ENCODE assay signal across 20 cellular contexts in the genomic region with DNA sequence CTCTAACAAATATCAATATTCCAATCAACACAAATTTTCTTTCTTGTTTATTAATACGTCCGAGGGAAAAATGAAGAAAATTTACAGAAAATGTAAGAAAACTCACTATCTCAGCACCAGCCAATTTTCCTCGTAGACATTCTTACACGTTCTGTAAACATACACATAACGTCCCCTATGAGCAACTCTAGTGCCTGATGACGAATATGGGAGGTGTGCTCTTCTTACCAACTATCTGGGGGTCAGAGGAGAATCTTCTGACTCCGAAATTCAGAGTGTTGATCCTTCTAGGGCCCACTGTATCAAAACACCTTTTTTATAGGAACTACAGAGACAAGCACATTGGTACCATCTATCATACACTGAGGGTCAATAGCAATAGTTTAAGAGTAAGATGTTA.
"Had no signal": no experiment of that assay in that cellular context is flagged by ENCODE, and none has a peak within 500 bp of the region (broad histone marks: within the 10 kb centered on the region; RNA-seq: fewer than 3 reads in every experiment).

No MANE protein-coding gene starts in this region.

- DNase-seq: activated CD8-positive, alpha-beta memory T cell treated with anti-CD3 and anti-CD28 coated beads for 24 hours; activated naive CD4-positive, alpha-beta T cell treated with Interleukin-2 at 50 U/mL for 16 hours; activated naive CD8-positive, alpha-beta T cell treated with anti-CD3 and anti-CD28 coated beads for 36 hours; activated T-cell treated with anti-CD3 and anti-CD28 coated beads, Interleukin-2, amount 50 U/mL, for 48 hours; amniotic stem cell; cortex of kidney; glutamatergic neuron; immature natural killer cell; kidney glomerular epithelial cell; left lung; mammary epithelial cell; stimulated activated CD4-positive, alpha-beta T cell treated with anti-CD3 and anti-CD28 coated beads, Interleukin-15, amount 100 ng/mL, for 24 hours; T-helper 9 cell; testis; trophoblast cell had no signal

- H3K27ac ChIP-seq: hepatocyte, testis had no signal

- H3K27me3 Mint-ChIP-seq: activated naive CD8-positive, alpha-beta T cell treated with anti-CD3 and anti-CD28 coated beads for 36 hours; natural killer cell treated with Interleukin-12 subunit alpha and Interleukin-12 subunit beta and Interleukin-15 and Interleukin-18, amount 100 ng/mL, for 72 hours; stimulated activated memory B cell treated with anti-CD40 and anti-IgM and Interleukin-4, amounts not matched to agents 10 μg/mL and 1 μg/mL and 100 μg/mL, for 72 hours had no signal

- ATAC-seq: natural killer cell treated with Interleukin-12 subunit alpha and Interleukin-12 subunit beta and Interleukin-15 and Interleukin-18, amount 100 ng/mL, for 72 hours; stimulated activated memory B cell treated with anti-CD40 and anti-IgM and Interleukin-4, amounts not matched to agents 10 μg/mL and 1 μg/mL and 100 μg/mL, for 72 hours had no signal

- H3K9me3 Mint-ChIP-seq: natural killer cell treated with Interleukin-12 subunit alpha and Interleukin-12 subunit beta and Interleukin-15 and Interleukin-18, amount 100 ng/mL, for 72 hours had no signal

- H3K36me3 ChIP-seq: left lung, sigmoid colon had no signal

- H3K27me3 ChIP-seq: hepatocyte, left lung, sigmoid colon, testis had no signal

- H3K27ac Mint-ChIP-seq: activated naive CD8-positive, alpha-beta T cell treated with anti-CD3 and anti-CD28 coated beads for 36 hours; immature natural killer cell; natural killer cell treated with Interleukin-12 subunit alpha and Interleukin-12 subunit beta and Interleukin-15 and Interleukin-18, amount 100 ng/mL, for 72 hours; stimulated activated memory B cell treated with anti-CD40 and anti-IgM and Interleukin-4, amounts not matched to agents 10 μg/mL and 1 μg/mL and 100 μg/mL, for 72 hours had no signal

- H3K4me3 Mint-ChIP-seq: activated naive CD8-positive, alpha-beta T cell treated with anti-CD3 and anti-CD28 coated beads for 36 hours; immature natural killer cell; natural killer cell treated with Interleukin-12 subunit alpha and Interleukin-12 subunit beta and Interleukin-15 and Interleukin-18, amount 100 ng/mL, for 72 hours; stimulated activated memory B cell treated with anti-CD40 and anti-IgM and Interleukin-4, amounts not matched to agents 10 μg/mL and 1 μg/mL and 100 μg/mL, for 72 hours had no signal

- H3K4me1 Mint-ChIP-seq: activated naive CD8-positive, alpha-beta T cell treated with anti-CD3 and anti-CD28 coated beads for 36 hours; immature natural killer cell; stimulated activated memory B cell treated with anti-CD40 and anti-IgM and Interleukin-4, amounts not matched to agents 10 μg/mL and 1 μg/mL and 100 μg/mL, for 72 hours had no signal

- H3K4me1 ChIP-seq: testis had no signal

- H3K4me3 ChIP-seq: hepatocyte, left lung, sigmoid colon, smooth muscle cell, testis had no signal

- H3K9me3 ChIP-seq: testis had no signal
